In the genomic region with DNA sequence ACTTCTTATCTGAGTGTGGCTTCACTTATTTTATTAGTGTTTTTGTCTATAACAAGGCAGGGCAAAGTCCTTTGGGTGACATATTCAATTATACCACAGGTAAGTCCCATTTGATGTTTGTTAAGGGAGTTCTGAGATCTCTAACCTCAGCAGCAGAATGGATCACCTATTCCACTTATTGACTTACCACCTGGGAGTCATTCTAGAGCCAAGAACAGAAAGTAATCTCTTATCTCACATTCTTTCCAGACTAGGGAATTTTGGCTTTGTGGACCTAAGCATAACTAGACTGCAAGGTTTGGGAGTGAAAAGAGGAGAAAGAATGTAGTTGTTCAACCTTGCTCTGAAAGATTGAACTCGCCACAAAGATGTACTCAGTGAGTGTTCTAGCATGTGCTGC, we compare ENCODE assay signal across 24 cellular contexts. TPM values are rescaled to one million over a fixed set of nuclear protein-coding genes. Genes with fewer than 3 reads are reported as not detected.
DNase-seq lines count a peak whose midpoint lies in the region; FAIRE-seq and TF ChIP-seq lines count a peak whose summit lies in the region.
"Had no signal": no experiment of that assay in that cellular context is flagged by ENCODE, and none has a peak within 500 bp of the region (broad histone marks: within the 10 kb centered on the region; RNA-seq: fewer than 3 reads in every experiment).

No MANE protein-coding gene starts in this region.

- no peak overlapping the region for H3K23ac ChIP-seq in neuronal stem cell (ENCODE audit: low read depth, low read length, poor library complexity)

- H2AFZ ChIP-seq in hepatocyte (no peak overlapping the region), neuronal stem cell (ENCODE audit: low read length) (no peak overlapping the region)
- H2AFZ ChIP-seq: GM23248 had no signal

- no peak overlapping the region for H2BK15ac ChIP-seq in neuronal stem cell (ENCODE audit: low read length)

- H3K79me1 ChIP-seq in neuronal stem cell (ENCODE audit: low read depth, low read length), result no peaks in the 10 kb centered on the region

- no peaks in the 10 kb centered on the region for H3K27me3 ChIP-seq in Caco-2 (replicated peaks; ENCODE audit: control insufficient read depth, insufficient read depth, low read length)
- H3K27me3 ChIP-seq in hepatocyte, result no peaks in the 10 kb centered on the region
- H3K27me3 ChIP-seq in small intestine (ENCODE audit: control insufficient read depth in 2 of 2, insufficient read depth in 2 of 2, low read length in 2 of 2), result no peaks in the 10 kb centered on the region
- H3K27me3 ChIP-seq in neuronal stem cell (ENCODE audit: control insufficient read depth in 3 of 3, insufficient read depth in 3 of 3, low read depth in 1 of 3, low read length in 3 of 3), result peaks cover 0 to 3% (median 0%) of the 10 kb centered on the region in 3 experiments

- no peaks in the 10 kb centered on the region for H4K20me1 ChIP-seq in hepatocyte (ENCODE audit: insufficient read depth, poor library complexity, severe bottlenecking)

- no peak overlapping the region for H3K9ac ChIP-seq in neuronal stem cell (ENCODE audit: low read depth, low read length, poor library complexity)
- H3K9ac ChIP-seq: GM23248 had no signal

- H3K27ac Mint-ChIP-seq in Caco-2 (ENCODE audit: unreplicated experiment), result peak overlapping the region; percentile 70
- H3K27ac Mint-ChIP-seq: CD4-positive, alpha-beta memory T cell had no signal

- no peak overlapping the region for H4K8ac ChIP-seq in neuronal stem cell (ENCODE audit: low read depth, low read length)

- intact Hi-C loops in Caco-2 (cut with micrococcal nuclease; ENCODE audit: unreplicated experiment), result loop anchor here (1.0 kb wide), 1 partner anchor 20 kb away; the partner anchor contains the start of gene STXBP3

- H3K14ac ChIP-seq in neuronal stem cell (ENCODE audit: low read length), result no peak overlapping the region

- no peak overlapping the region for H2BK5ac ChIP-seq in neuronal stem cell (ENCODE audit: low read length)

- no peak overlapping the region for H3K4me2 ChIP-seq in hepatocyte
- no peak overlapping the region for H3K4me2 ChIP-seq in neuronal stem cell (ENCODE audit: insufficient read depth, low read length, poor library complexity, severe bottlenecking)
- H3K4me2 ChIP-seq: A549 had no signal

- peaks cover 23% of the 10 kb centered on the region for H3K4me1 ChIP-seq in Caco-2
- H3K4me1 ChIP-seq in hepatocyte (ENCODE audit: insufficient read depth), result peaks cover 4% of the 10 kb centered on the region
- no peaks in the 10 kb centered on the region for H3K4me1 ChIP-seq in small intestine (ENCODE audit: control insufficient read depth in 2 of 2, insufficient read depth in 1 of 2, low read depth in 1 of 2, low read length in 1 of 2)
- H3K4me1 ChIP-seq in neuronal stem cell (ENCODE audit: control insufficient read depth in 2 of 2, insufficient read depth in 1 of 2, low read depth in 1 of 2, low read length in 2 of 2), result no peaks in the 10 kb centered on the region
- H3K4me1 ChIP-seq: A549 had no signal

- BruUV-seq in Caco-2 (replicated peaks; lab: Mats Ljungman, UMichigan), result no TSS peak

- CTCF ChIA-PET in Caco-2 (lab: Charles Lee) (no interaction called here), HEK293T (lab: Yijun Ruan, JAX) (no interaction called here)

- H3K27ac ChIP-seq in hepatocyte (peak overlapping the region; percentile 76), small intestine (ENCODE audit: low read depth in 1 of 2, low read length in 1 of 2) (no peak overlapping the region), neuronal stem cell (replicated peaks; ENCODE audit: low read length) (no peak overlapping the region)
- H3K27ac ChIP-seq: A549, GM23248 had no signal

- H3K4ac ChIP-seq in neuronal stem cell (ENCODE audit: low read length), result no peak overlapping the region

- no peak overlapping the region for H3K18ac ChIP-seq in neuronal stem cell (ENCODE audit: low read length)

- TF ChIP-seq CTCF in Caco-2 (IDR thresholded peaks at IDR 0.05; ENCODE audit: insufficient read depth in 1 of 2, low read depth in 1 of 2, low read length in 1 of 2, severe bottlenecking in 1 of 2, unreplicated experiment in 1 of 2) (no peak), hepatocyte (IDR thresholded peaks at IDR 0.05; ENCODE audit: poor library complexity) (no peak)

- DNase-seq in Caco-2 (peak in 1 of 2 experiments; percentile 50), hepatocyte (ENCODE audit: low spot score) (peak; percentile 25), mucosa of gallbladder (ENCODE audit: low spot score) (peak; percentile 43), small intestine (peak; percentile 48), neuronal stem cell (ENCODE audit: low spot score) (no peak), AG20443 (ENCODE audit: low spot score) (no peak), HEK293T (ENCODE audit: extremely low spot score) (no peak)
- DNase-seq: 8988T; ACHN; C1 segment of cervical spinal cord; CD4-positive, alpha-beta memory T cell; DMS 273 treated with DMSO at 0.1 percent for 48 hours; DMS79; EL; GDM1; GM23248; H7; HCEC 1CT had no signal

- H3K9me2 ChIP-seq in hepatocyte (replicated peaks; ENCODE audit: insufficient read depth), result no peaks in the 10 kb centered on the region

- H3K4me3 ChIP-seq in Caco-2 (ENCODE audit: low read depth, low read length), result no peak overlapping the region
- no peak overlapping the region for H3K4me3 ChIP-seq in hepatocyte
- H3K4me3 ChIP-seq in small intestine (ENCODE audit: low read depth in 1 of 2, low read length in 2 of 2), result no peak overlapping the region
- no peak overlapping the region for H3K4me3 ChIP-seq in neuronal stem cell (ENCODE audit: low read length in 2 of 2)
- H3K4me3 ChIP-seq: A549, GM12878, GM23248 had no signal

- H3K4me3 Mint-ChIP-seq in Caco-2 (ENCODE audit: unreplicated experiment), result no peak overlapping the region
- H3K4me3 Mint-ChIP-seq: CD4-positive, alpha-beta memory T cell had no signal

- H4K91ac ChIP-seq in neuronal stem cell (ENCODE audit: low read depth, low read length, poor library complexity), result no peak overlapping the region

- H2BK120ac ChIP-seq in neuronal stem cell (ENCODE audit: low read depth, low read length), result no peak overlapping the region

- 88% methylated on average over 1 of the region's 1 CpG for WGBS in hepatocyte (ENCODE audit: low lambda C conversion rate, missing lambda C conversion rate)
- WGBS in small intestine, 3 donors, result 53 to 75% (median 59%) methylated on average over 1 of the region's 1 CpG
- no CpG with 5 or more reads among the region's 1 CpG for WGBS in neuronal stem cell (ENCODE audit: extremely low coverage in 2 of 2, insufficient read length in 2 of 2, insufficient replicate concordance in 1 of 2), 2 donors

- no peaks in the 10 kb centered on the region for H3K4me1 Mint-ChIP-seq in Caco-2 (ENCODE audit: low read depth, unreplicated experiment)
- H3K4me1 Mint-ChIP-seq: CD4-positive, alpha-beta memory T cell had no signal

- no peaks in the 10 kb centered on the region for H3K27me3 Mint-ChIP-seq in Caco-2 (ENCODE audit: insufficient read depth, unreplicated experiment)

- H3K36me3 Mint-ChIP-seq in Caco-2 (ENCODE audit: insufficient read depth, unreplicated experiment), result no peaks in the 10 kb centered on the region
- H3K36me3 Mint-ChIP-seq: CD4-positive, alpha-beta memory T cell had no signal

- no peak overlapping the region for H2BK12ac ChIP-seq in neuronal stem cell (ENCODE audit: low read length)

- no peak for FAIRE-seq in small intestine (lab: Jason Lieb, UNC)
- FAIRE-seq: A549, D721Med, GM12878, GM19239, H1 had no signal

- H3K9me3 ChIP-seq in Caco-2, result no peaks in the 10 kb centered on the region
- no peaks in the 10 kb centered on the region for H3K9me3 ChIP-seq in hepatocyte (ENCODE audit: low read depth)
- H3K9me3 ChIP-seq in small intestine (ENCODE audit: control insufficient read depth, low read depth), result no peaks in the 10 kb centered on the region
- H3K9me3 ChIP-seq in neuronal stem cell (replicated peaks in 1 of 2; ENCODE audit: control insufficient read depth in 2 of 2, insufficient read depth in 1 of 2, low read depth in 1 of 2, low read length in 2 of 2), result peaks cover 0 to 2% of the 10 kb centered on the region in 2 donors
- H3K9me3 ChIP-seq: A549 had no signal

- no peak overlapping the region for H2AK5ac ChIP-seq in neuronal stem cell (ENCODE audit: low read depth, low read length)

- H3K36me3 ChIP-seq in Caco-2 (ENCODE audit: control insufficient read depth, insufficient read depth, low read length), result no peaks in the 10 kb centered on the region
- no peaks in the 10 kb centered on the region for H3K36me3 ChIP-seq in hepatocyte (replicated peaks; ENCODE audit: insufficient read depth, low read depth)
- no peaks in the 10 kb centered on the region for H3K36me3 ChIP-seq in small intestine (ENCODE audit: control insufficient read depth in 2 of 2, insufficient read depth in 2 of 2, low read length in 2 of 2)
- no peaks in the 10 kb centered on the region for H3K36me3 ChIP-seq in neuronal stem cell (replicated peaks in 1 of 2; ENCODE audit: control insufficient read depth in 2 of 2, insufficient read depth in 2 of 2, low read length in 2 of 2)

- H3K79me2 ChIP-seq in hepatocyte, result no peaks in the 10 kb centered on the region

- no peaks in the 10 kb centered on the region for H3K9me3 Mint-ChIP-seq in Caco-2 (ENCODE audit: unreplicated experiment)
- H3K9me3 Mint-ChIP-seq: CD4-positive, alpha-beta memory T cell had no signal

- POLR2A ChIA-PET in Caco-2 (lab: Charles Lee) (no interaction called here), HEK293T (lab: Yijun Ruan, JAX) (no interaction called here)

TF ChIP-seq in HEK293T, 16 proteins besides CTCF, POLR2A, EP300 and RAD21:
- no peak for TF ChIP-seq LEF1 (IDR thresholded peaks at IDR 0.05; ENCODE audit: borderline replicate concordance)
- TF ChIP-seq FOXA1 (IDR thresholded peaks at IDR 0.05), result no peak
- no peak for TF ChIP-seq SP1 (IDR thresholded peaks at IDR 0.05)

RNA-seq across cellular contexts. Expression of gene FNDC7, which starts 13.2 kb away (rescaled TPM):
- total RNA-seq in Caco-2 (2022) (0.16 TPM in 1 of 2 replicates, not detected in the other), hepatocyte (not detected in 2 replicates), mucosa of gallbladder (not detected)
- polyA plus RNA-seq in hepatocyte (not detected in 2 replicates), small intestine (not detected)
- 0.04 TPM for polyA plus RNA-seq in neuronal stem cell (2013, experiment 1 of 2)
- 0.03 TPM for polyA plus RNA-seq in neuronal stem cell (2013, experiment 2 of 2)
- total RNA-seq: GM12878, GM23248 had no signal
- polyA plus RNA-seq: A549, BJ, GM12878, GM23248 had no signal

RNA-seq across cellular contexts. Expression of gene STXBP3, which starts 20.6 kb away (rescaled TPM):
- total RNA-seq in Caco-2 (2022) (24.1 and 34.3 TPM in 2 replicates), hepatocyte (55.7 and 77.5 TPM in 2 replicates), mucosa of gallbladder (73.8 TPM)
- polyA plus RNA-seq in hepatocyte (25.0 and 35.2 TPM in 2 replicates), small intestine (10 to 100 TPM; 29.1 to 54.6 (median 42.7) TPM)
- 24.5 TPM for polyA plus RNA-seq in neuronal stem cell (2013, experiment 1 of 2)
- polyA plus RNA-seq in neuronal stem cell (2013, experiment 2 of 2), result 25.2 TPM

RNA-seq across cellular contexts. Expression of gene PRPF38B, which starts 33.8 kb away (rescaled TPM):
- total RNA-seq in Caco-2 (2022) (37.7 and 37.8 TPM in 2 replicates), hepatocyte (26.1 and 27.9 TPM in 2 replicates), mucosa of gallbladder (35.3 TPM)
- polyA plus RNA-seq in hepatocyte (30.1 and 41.4 TPM in 2 replicates), small intestine (10 to 100 TPM; 22.7 to 30.0 (median 23.2) TPM)
- 47.2 TPM for polyA plus RNA-seq in neuronal stem cell (2013, experiment 1 of 2)
- polyA plus RNA-seq in neuronal stem cell (2013, experiment 2 of 2), result 47.9 TPM

Comparison
In these comparisons a context has a peak if more than half of its experiments do, and no peak if none do; other contexts are left out.
1. DNase-seq: peak in hepatocyte (single experiment), mucosa of gallbladder (single experiment) and small intestine (single experiment); none in neuronal stem cell (single experiment), AG20443 (single experiment) and HEK293T (single experiment).